Comparison of ENCODE assay signal across 11 cellular contexts in the genomic region with DNA sequence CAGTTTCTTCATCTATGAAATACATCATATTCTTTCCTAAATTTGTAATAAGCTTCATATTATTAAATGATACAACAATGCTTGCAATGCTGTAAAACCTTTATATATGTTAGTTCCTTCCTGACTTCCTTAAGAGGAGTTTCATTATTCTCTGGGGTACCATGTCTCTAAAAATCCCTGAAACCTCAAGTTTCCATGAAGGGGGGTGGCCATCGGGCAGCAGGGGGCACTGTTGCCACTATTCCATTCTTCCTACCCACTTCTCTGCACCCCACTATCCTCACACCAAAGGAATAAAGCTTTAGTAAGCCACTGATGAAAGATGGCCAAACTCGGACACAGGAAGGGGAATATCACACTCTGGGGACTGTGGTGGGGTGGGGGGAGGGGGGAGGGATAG. TPM values are rescaled to one million over a fixed set of nuclear protein-coding genes. Genes with fewer than 3 reads are reported as not detected.
DNase-seq lines count a peak whose midpoint lies in the region; FAIRE-seq and TF ChIP-seq lines count a peak whose summit lies in the region.
"Had no signal": no experiment of that assay in that cellular context is flagged by ENCODE, and none has a peak within 500 bp of the region (broad histone marks: within the 10 kb centered on the region; RNA-seq: fewer than 3 reads in every experiment).

No MANE protein-coding gene starts in this region.

- H3K4me2 ChIP-seq in neuronal stem cell (ENCODE audit: insufficient read depth, low read length, poor library complexity, severe bottlenecking) = no peak overlapping the region

- H3K27me3 Mint-ChIP-seq in nephron progenitor cell (ENCODE audit: low read depth, poor library complexity) = peaks cover 15% of the 10 kb centered on the region

- peaks cover 0 to 7% (median 0%) of the 10 kb centered on the region in 3 experiments for H3K27me3 ChIP-seq in neuronal stem cell (ENCODE audit: control insufficient read depth in 3 of 3, insufficient read depth in 3 of 3, low read depth in 1 of 3, low read length in 3 of 3)

- no peak overlapping the region for H4K91ac ChIP-seq in neuronal stem cell (ENCODE audit: low read depth, low read length, poor library complexity)

- TF ChIP-seq EP300 in Ishikawa (IDR thresholded peaks at IDR 0.05; ENCODE audit: borderline replicate concordance) = no peak

- H3K9ac ChIP-seq in kidney (ENCODE audit: low read length in 2 of 2) = no peak overlapping the region
- H3K9ac ChIP-seq in neuronal stem cell (ENCODE audit: low read depth, low read length, poor library complexity) = no peak overlapping the region

- H3K36me3 ChIP-seq in kidney (ENCODE audit: control insufficient read depth in 1 of 2, insufficient read depth in 2 of 2, low read length in 2 of 2) (no peaks in the 10 kb centered on the region), neuronal stem cell (replicated peaks in 1 of 2; ENCODE audit: control insufficient read depth in 2 of 2, insufficient read depth in 2 of 2, low read length in 2 of 2) (no peaks in the 10 kb centered on the region)
- H3K36me3 ChIP-seq: stomach had no signal

- no peak overlapping the region for H2BK120ac ChIP-seq in neuronal stem cell (ENCODE audit: low read depth, low read length)

- H3K9me3 ChIP-seq in kidney (ENCODE audit: control insufficient read depth in 1 of 2, low read length in 2 of 2) (no peaks in the 10 kb centered on the region), neuronal stem cell (replicated peaks in 1 of 2; ENCODE audit: control insufficient read depth in 2 of 2, insufficient read depth in 1 of 2, low read depth in 1 of 2, low read length in 2 of 2) (no peaks in the 10 kb centered on the region)
- H3K9me3 ChIP-seq: stomach had no signal

- H3K27ac Mint-ChIP-seq in nephron progenitor cell = no peak overlapping the region
- H3K27ac Mint-ChIP-seq: activated CD4-positive, alpha-beta T cell treated with anti-CD3 and anti-CD28 coated beads, Interleukin-2, amount 10 ng/mL, durations not matched to agents 7 days and 5 days had no signal

- H3K4me1 ChIP-seq in kidney (ENCODE audit: control insufficient read depth in 1 of 2, insufficient read depth in 1 of 2, low read depth in 1 of 2, low read length in 2 of 2) (no peaks in the 10 kb centered on the region), neuronal stem cell (ENCODE audit: control insufficient read depth in 2 of 2, insufficient read depth in 1 of 2, low read depth in 1 of 2, low read length in 2 of 2) (peaks cover 14% of the 10 kb centered on the region in 2 donors)
- H3K4me1 ChIP-seq: stomach had no signal

- TF ChIP-seq CTCF in astrocyte of the spinal cord (IDR thresholded peaks at IDR 0.05; ENCODE audit: low read depth, low read length) (peak; percentile 39), nephron progenitor cell (IDR thresholded peaks at IDR 0.05) (peak; percentile 52), kidney (IDR thresholded peaks at IDR 0.05; ENCODE audit: borderline replicate concordance, extremely low read depth, insufficient read depth) (no peak)

- H3K4me3 ChIP-seq in astrocyte of the spinal cord (ENCODE audit: low read depth, low read length) (no peak overlapping the region), kidney (ENCODE audit: low read length in 2 of 2) (no peak overlapping the region), neuronal stem cell (ENCODE audit: low read length in 2 of 2) (no peak overlapping the region)
- H3K4me3 ChIP-seq: stomach had no signal

- DNase-seq in SKM-1 treated with dmso at 0.1 percent for 144 hours (lab: John Stamatoyannopoulos, UW; ENCODE audit: unreplicated experiment) (peak; percentile 14), SKM-1 (lab: John Stamatoyannopoulos, UW; ENCODE audit: unreplicated experiment) (no peak), astrocyte of the spinal cord (ENCODE audit: low read depth, low spot score) (no peak), nephron progenitor cell (peak; percentile 52), kidney (no peak), neuronal stem cell (ENCODE audit: low spot score) (no peak), RCC 7860 (ENCODE audit: low spot score) (no peak)
- DNase-seq: activated CD4-positive, alpha-beta T cell treated with anti-CD3 and anti-CD28 coated beads, Interleukin-2, amount 10 ng/mL, durations not matched to agents 7 days and 5 days; stomach had no signal

- H2AK5ac ChIP-seq in neuronal stem cell (ENCODE audit: low read depth, low read length) = no peak overlapping the region

- no peak overlapping the region for H2AFZ ChIP-seq in neuronal stem cell (ENCODE audit: low read length)

- H3K36me3 Mint-ChIP-seq in nephron progenitor cell (ENCODE audit: low read depth) = no peaks in the 10 kb centered on the region

- H3K23ac ChIP-seq in neuronal stem cell (ENCODE audit: low read depth, low read length, poor library complexity) = no peak overlapping the region

- in situ Hi-C loops in astrocyte of the spinal cord (cut with HindIII; ENCODE audit: low sequenced_read_pairs) = no loop called here

- intact Hi-C loops in kidney (cut with DNase I) = no loop called here

- peaks cover 4% of the 10 kb centered on the region for H3K9me3 Mint-ChIP-seq in nephron progenitor cell

- no peak overlapping the region for H3K14ac ChIP-seq in neuronal stem cell (ENCODE audit: low read length)

- no CpG with 5 or more reads among the region's 2 CpGs for WGBS in neuronal stem cell (ENCODE audit: extremely low coverage in 2 of 2, insufficient read length in 2 of 2, insufficient replicate concordance in 1 of 2), 2 donors

- FAIRE-seq in kidney (lab: Jason Lieb, UNC) (no peak), RCC 7860 (lab: Jason Lieb, UNC) (no peak)

- H2BK15ac ChIP-seq in neuronal stem cell (ENCODE audit: low read length) = no peak overlapping the region

- H2BK5ac ChIP-seq in neuronal stem cell (ENCODE audit: low read length) = no peak overlapping the region

- H2BK12ac ChIP-seq in neuronal stem cell (ENCODE audit: low read length) = no peak overlapping the region

- H3K4me1 Mint-ChIP-seq in nephron progenitor cell = peaks cover 35% of the 10 kb centered on the region
- H3K4me1 Mint-ChIP-seq: activated CD4-positive, alpha-beta T cell treated with anti-CD3 and anti-CD28 coated beads, Interleukin-2, amount 10 ng/mL, durations not matched to agents 7 days and 5 days had no signal

- H3K79me1 ChIP-seq in neuronal stem cell (ENCODE audit: low read depth, low read length) = no peaks in the 10 kb centered on the region

- no peak overlapping the region for H4K8ac ChIP-seq in neuronal stem cell (ENCODE audit: low read depth, low read length)

- H3K4me3 Mint-ChIP-seq in nephron progenitor cell = no peak overlapping the region
- H3K4me3 Mint-ChIP-seq: activated CD4-positive, alpha-beta T cell treated with anti-CD3 and anti-CD28 coated beads, Interleukin-2, amount 10 ng/mL, durations not matched to agents 7 days and 5 days had no signal

- H3K27ac ChIP-seq in kidney (ENCODE audit: low read depth in 2 of 2, low read length in 2 of 2) = no peak overlapping the region
- H3K27ac ChIP-seq in neuronal stem cell (replicated peaks; ENCODE audit: low read length) = no peak overlapping the region
- H3K27ac ChIP-seq: stomach had no signal

- no peak overlapping the region for H3K4ac ChIP-seq in neuronal stem cell (ENCODE audit: low read length)

- no peak overlapping the region for H3K18ac ChIP-seq in neuronal stem cell (ENCODE audit: low read length)

- peak; percentile 39 for TF ChIP-seq RAD21 in Ishikawa (IDR thresholded peaks at IDR 0.05; ENCODE audit: low read depth)

TF ChIP-seq in Ishikawa, 13 proteins besides CTCF, POLR2A, EP300 and RAD21 (continues in another document):
- TF ChIP-seq TAF1 (IDR thresholded peaks at IDR 0.05; ENCODE audit: low read depth) (no peak), TEAD4 (IDR thresholded peaks at IDR 0.05) (no peak), FOXM1 (IDR thresholded peaks at IDR 0.05; ENCODE audit: borderline replicate concordance, low read depth) (no peak), CEBPB (IDR thresholded peaks at IDR 0.05) (no peak), ZBTB7A (IDR thresholded peaks at IDR 0.05; ENCODE audit: low read depth) (no peak), TCF12 (IDR thresholded peaks at IDR 0.05; ENCODE audit: low read depth) (no peak), YY1 (IDR thresholded peaks at IDR 0.05; ENCODE audit: low read depth) (no peak), CREB1 (IDR thresholded peaks at IDR 0.05; ENCODE audit: low read depth) (no peak)
- TF ChIP-seq, protein P1, sequence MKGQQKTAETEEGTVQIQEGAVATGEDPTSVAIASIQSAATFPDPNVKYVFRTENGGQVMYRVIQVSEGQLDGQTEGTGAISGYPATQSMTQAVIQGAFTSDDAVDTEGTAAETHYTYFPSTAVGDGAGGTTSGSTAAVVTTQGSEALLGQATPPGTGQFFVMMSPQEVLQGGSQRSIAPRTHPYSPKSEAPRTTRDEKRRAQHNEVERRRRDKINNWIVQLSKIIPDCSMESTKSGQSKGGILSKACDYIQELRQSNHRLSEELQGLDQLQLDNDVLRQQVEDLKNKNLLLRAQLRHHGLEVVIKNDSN (IDR thresholded peaks at IDR 0.05) = no peak
- TF ChIP-seq, protein P2, sequence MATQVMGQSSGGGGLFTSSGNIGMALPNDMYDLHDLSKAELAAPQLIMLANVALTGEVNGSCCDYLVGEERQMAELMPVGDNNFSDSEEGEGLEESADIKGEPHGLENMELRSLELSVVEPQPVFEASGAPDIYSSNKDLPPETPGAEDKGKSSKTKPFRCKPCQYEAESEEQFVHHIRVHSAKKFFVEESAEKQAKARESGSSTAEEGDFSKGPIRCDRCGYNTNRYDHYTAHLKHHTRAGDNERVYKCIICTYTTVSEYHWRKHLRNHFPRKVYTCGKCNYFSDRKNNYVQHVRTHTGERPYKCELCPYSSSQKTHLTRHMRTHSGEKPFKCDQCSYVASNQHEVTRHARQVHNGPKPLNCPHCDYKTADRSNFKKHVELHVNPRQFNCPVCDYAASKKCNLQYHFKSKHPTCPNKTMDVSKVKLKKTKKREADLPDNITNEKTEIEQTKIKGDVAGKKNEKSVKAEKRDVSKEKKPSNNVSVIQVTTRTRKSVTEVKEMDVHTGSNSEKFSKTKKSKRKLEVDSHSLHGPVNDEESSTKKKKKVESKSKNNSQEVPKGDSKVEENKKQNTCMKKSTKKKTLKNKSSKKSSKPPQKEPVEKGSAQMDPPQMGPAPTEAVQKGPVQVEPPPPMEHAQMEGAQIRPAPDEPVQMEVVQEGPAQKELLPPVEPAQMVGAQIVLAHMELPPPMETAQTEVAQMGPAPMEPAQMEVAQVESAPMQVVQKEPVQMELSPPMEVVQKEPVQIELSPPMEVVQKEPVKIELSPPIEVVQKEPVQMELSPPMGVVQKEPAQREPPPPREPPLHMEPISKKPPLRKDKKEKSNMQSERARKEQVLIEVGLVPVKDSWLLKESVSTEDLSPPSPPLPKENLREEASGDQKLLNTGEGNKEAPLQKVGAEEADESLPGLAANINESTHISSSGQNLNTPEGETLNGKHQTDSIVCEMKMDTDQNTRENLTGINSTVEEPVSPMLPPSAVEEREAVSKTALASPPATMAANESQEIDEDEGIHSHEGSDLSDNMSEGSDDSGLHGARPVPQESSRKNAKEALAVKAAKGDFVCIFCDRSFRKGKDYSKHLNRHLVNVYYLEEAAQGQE (IDR thresholded peaks at IDR 0.05; ENCODE audit: low read depth) = no peak

RNA-seq across cellular contexts. Expression of a gene that starts 9.0 kb away (rescaled TPM):
- total RNA-seq in kidney = not detected
- polyA plus RNA-seq in kidney (ENCODE audit: insufficient read depth, low read depth, low replicate concordance) = not detected
- 0.03 TPM for polyA plus RNA-seq in neuronal stem cell (2013, experiment 1 of 2)
- polyA plus RNA-seq in neuronal stem cell (2013, experiment 2 of 2) = not detected
- total RNA-seq: stomach had no signal
- polyA plus RNA-seq: adipose tissue, stomach had no signal

Comparison
In these comparisons a context has a peak if more than half of its experiments do, and no peak if none do; other contexts are left out.
1. DNase-seq: peak in SKM-1 treated with dmso at 0.1 percent for 144 hours (single experiment) and nephron progenitor cell (single experiment); none in SKM-1 (single experiment), astrocyte of the spinal cord (single experiment), kidney (single experiment), neuronal stem cell (single experiment) and RCC 7860 (single experiment).